Comparison of ENCODE assay signal across 2 cellular contexts in the genomic region with DNA sequence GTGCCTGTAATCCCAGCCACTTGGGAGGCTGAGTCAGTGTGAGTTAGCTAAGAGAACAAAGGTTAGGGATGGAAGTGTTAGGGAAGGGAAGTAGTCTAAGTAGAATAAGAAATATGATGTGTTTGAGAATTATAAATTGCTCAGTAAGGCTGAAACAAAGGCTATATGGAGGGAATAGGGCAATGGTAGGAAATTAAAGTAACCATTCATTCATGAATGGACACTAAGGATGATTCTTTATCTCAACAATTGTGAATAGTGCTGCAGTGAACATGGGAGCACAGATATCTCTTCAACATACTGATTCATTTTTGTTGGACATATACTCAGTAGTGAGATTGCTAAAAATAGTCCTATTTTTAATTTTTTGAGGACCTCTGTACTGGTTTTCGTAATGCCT.
TF ChIP-seq lines count a peak whose summit lies in the region.

No MANE protein-coding gene starts in this region.

TF ChIP-seq in HepG2, 621 proteins besides CTCF, POLR2A, EP300 and RAD21 (continued from another document):
- TF ChIP-seq ZNF12 (CRISPR knock-in tag; IDR thresholded peaks at IDR 0.05) = peak; percentile 33; the same call in 1 of the 2 replicates
TF ChIP-seq in HepG2: peak in this region for 2.

TF ChIP-seq in SK-N-SH treated with all-trans-retinoic acid at 6 μM for 48 hours, 23 proteins besides CTCF, POLR2A, EP300 and RAD21 (continued from another document):
- TF ChIP-seq, protein P1, sequence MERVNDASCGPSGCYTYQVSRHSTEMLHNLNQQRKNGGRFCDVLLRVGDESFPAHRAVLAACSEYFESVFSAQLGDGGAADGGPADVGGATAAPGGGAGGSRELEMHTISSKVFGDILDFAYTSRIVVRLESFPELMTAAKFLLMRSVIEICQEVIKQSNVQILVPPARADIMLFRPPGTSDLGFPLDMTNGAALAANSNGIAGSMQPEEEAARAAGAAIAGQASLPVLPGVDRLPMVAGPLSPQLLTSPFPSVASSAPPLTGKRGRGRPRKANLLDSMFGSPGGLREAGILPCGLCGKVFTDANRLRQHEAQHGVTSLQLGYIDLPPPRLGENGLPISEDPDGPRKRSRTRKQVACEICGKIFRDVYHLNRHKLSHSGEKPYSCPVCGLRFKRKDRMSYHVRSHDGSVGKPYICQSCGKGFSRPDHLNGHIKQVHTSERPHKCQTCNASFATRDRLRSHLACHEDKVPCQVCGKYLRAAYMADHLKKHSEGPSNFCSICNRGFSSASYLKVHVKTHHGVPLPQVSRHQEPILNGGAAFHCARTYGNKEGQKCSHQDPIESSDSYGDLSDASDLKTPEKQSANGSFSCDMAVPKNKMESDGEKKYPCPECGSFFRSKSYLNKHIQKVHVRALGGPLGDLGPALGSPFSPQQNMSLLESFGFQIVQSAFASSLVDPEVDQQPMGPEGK (CRISPR knock-in tag; IDR thresholded peaks at IDR 0.05; ENCODE audit: borderline replicate concordance) = no peak
- TF ChIP-seq SNAI2 (CRISPR knock-in tag; IDR thresholded peaks at IDR 0.05) (no peak), ZFP3 (CRISPR knock-in tag; IDR thresholded peaks at IDR 0.05) (no peak), ISL1 (CRISPR knock-in tag; IDR thresholded peaks at IDR 0.05) (no peak), ZFP30 (CRISPR knock-in tag; IDR thresholded peaks at IDR 0.05) (no peak), BACH2 (CRISPR knock-in tag; IDR thresholded peaks at IDR 0.05; ENCODE audit: borderline replicate concordance) (no peak), ZC3H10 (CRISPR knock-in tag; IDR thresholded peaks at IDR 0.05) (no peak), ARNTL (CRISPR knock-in tag; IDR thresholded peaks at IDR 0.05; ENCODE audit: borderline replicate concordance, low read depth) (no peak), GLIS3 (CRISPR knock-in tag; IDR thresholded peaks at IDR 0.05) (no peak), ESRRG (CRISPR knock-in tag; IDR thresholded peaks at IDR 0.05) (no peak), POU6F1 (CRISPR knock-in tag; IDR thresholded peaks at IDR 0.05; ENCODE audit: borderline replicate concordance, low read depth) (no peak), CSDC2 (CRISPR knock-in tag; IDR thresholded peaks at IDR 0.05) (no peak), OSR1 (CRISPR knock-in tag; IDR thresholded peaks at IDR 0.05) (no peak)
